In the genomic region with DNA sequence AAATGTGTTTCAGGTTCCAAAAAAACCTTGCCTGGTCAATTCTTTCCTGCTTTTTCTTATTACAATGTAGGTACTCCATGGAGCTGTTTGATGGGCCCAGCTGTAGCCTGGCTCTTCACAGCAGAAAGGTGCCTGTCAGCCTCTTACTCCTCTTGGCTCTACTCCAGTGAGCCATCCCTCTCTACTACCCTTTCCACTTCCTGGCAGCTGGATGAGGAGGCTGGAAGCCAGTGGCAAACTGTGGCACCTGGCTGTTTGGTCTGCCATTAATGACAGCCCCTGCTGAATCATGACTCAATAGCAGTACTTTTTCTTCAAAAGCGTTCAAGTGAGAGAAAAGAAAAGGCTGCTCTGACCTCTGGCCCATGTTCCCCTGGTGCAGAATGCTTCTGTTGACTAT, we compare ENCODE assay signal across 17 cellular contexts.
DNase-seq lines count a peak whose midpoint lies in the region; ATAC-seq and TF ChIP-seq lines count a peak whose summit lies in the region.
"Had no signal": no experiment of that assay in that cellular context is flagged by ENCODE, and none has a peak within 500 bp of the region (broad histone marks: within the 10 kb centered on the region; RNA-seq: fewer than 3 reads in every experiment).

No MANE protein-coding gene starts in this region.

- DNase-seq in NCI-H2029 (lab: John Stamatoyannopoulos, UW) (peak; percentile 94), NCI-H774 (lab: John Stamatoyannopoulos, UW) (peak; percentile 94), mesenchymal stem cell (no peak), RKO (ENCODE audit: low spot score) (no peak), occipital lobe (lab: John Stamatoyannopoulos, UW) (no peak)
- no peak for DNase-seq in activated CD4-positive, CD25-positive, alpha-beta regulatory T cell treated with anti-CD3 and anti-CD28 coated beads, Interleukin-2, amount 50 U/mL, for 72 hours
- DNase-seq: activated B cell treated with CpG ODN at 0.5 μM for 24 hours; activated effector memory CD4-positive, alpha-beta T cell treated with anti-CD3 and anti-CD28 coated beads, Interleukin-2, amount 50 U/mL, for 16 hours; amygdala; BE2C; DMS79; left lung; Right ventricle myocardium superior; T-helper 2 cell had no signal

- no peak overlapping the region for H2BK120ac ChIP-seq in mesenchymal stem cell (ENCODE audit: low read depth, low read length)

- H3K9me3 ChIP-seq in HEK293 (ENCODE audit: control insufficient read depth, insufficient read depth, low read depth, low read length): no peaks in the 10 kb centered on the region
- H3K9me3 ChIP-seq in mesenchymal stem cell (ENCODE audit: control insufficient read depth, low read length): no peaks in the 10 kb centered on the region
- H3K9me3 ChIP-seq: BE2C, left lung had no signal

- H3K23ac ChIP-seq in mesenchymal stem cell (ENCODE audit: low read length in 2 of 2): no peak overlapping the region

- H4K8ac ChIP-seq in mesenchymal stem cell (ENCODE audit: low read length): no peak overlapping the region

- no peak overlapping the region for H3K9ac ChIP-seq in mesenchymal stem cell (ENCODE audit: low read length)

- no peak overlapping the region for H3K14ac ChIP-seq in mesenchymal stem cell (ENCODE audit: low read length in 2 of 2)

- H2AFZ ChIP-seq in mesenchymal stem cell (ENCODE audit: low read depth, low read length): no peak overlapping the region

- H3K4me2 ChIP-seq in mesenchymal stem cell (ENCODE audit: low read length, poor library complexity, severe bottlenecking): no peak overlapping the region
- H3K4me2 ChIP-seq: smooth muscle cell had no signal

- no peaks in the 10 kb centered on the region for H3K36me3 ChIP-seq in HEK293 (ENCODE audit: control insufficient read depth in 2 of 2, insufficient read depth in 1 of 2, low read length in 2 of 2)
- no peaks in the 10 kb centered on the region for H3K36me3 ChIP-seq in mesenchymal stem cell (ENCODE audit: control insufficient read depth in 1 of 2, insufficient read depth in 2 of 2, low read depth in 1 of 2, low read length in 2 of 2)
- H3K36me3 ChIP-seq: BE2C, left lung had no signal

- CTCF ChIA-PET in HEK293 (lab: Yijun Ruan, JAX): no interaction called here

- ATAC-seq in GM18907 (IDR thresholded peaks at IDR 0.05; ENCODE audit: unreplicated experiment): no peak
- ATAC-seq: left lung had no signal

- no peaks in the 10 kb centered on the region for H3K27me3 ChIP-seq in mesenchymal stem cell (ENCODE audit: control insufficient read depth in 1 of 2, insufficient read depth in 1 of 2, low read length in 2 of 2)
- H3K27me3 ChIP-seq: BE2C, left lung had no signal

- no peak overlapping the region for H3K4ac ChIP-seq in mesenchymal stem cell (ENCODE audit: low read depth in 1 of 2, low read length in 2 of 2)

- no peaks in the 10 kb centered on the region for H3K79me1 ChIP-seq in mesenchymal stem cell (replicated peaks; ENCODE audit: low read length, poor library complexity, severe bottlenecking)

- H2BK5ac ChIP-seq in mesenchymal stem cell (ENCODE audit: low read depth, low read length, poor library complexity, severe bottlenecking): no peak overlapping the region

- no peak overlapping the region for H4K91ac ChIP-seq in mesenchymal stem cell (ENCODE audit: low read length)

- no peak overlapping the region for H2AK5ac ChIP-seq in mesenchymal stem cell (ENCODE audit: low read length, severe bottlenecking)

- H3K4me1 ChIP-seq in HEK293 (ENCODE audit: control insufficient read depth, insufficient read depth, low read length) (no peaks in the 10 kb centered on the region), mesenchymal stem cell (ENCODE audit: control insufficient read depth, insufficient read depth, low read depth, low read length) (peaks cover 8% of the 10 kb centered on the region)
- H3K4me1 ChIP-seq: BE2C, left lung had no signal

- H2BK15ac ChIP-seq in mesenchymal stem cell (ENCODE audit: low read depth, poor library complexity, severe bottlenecking): no peak overlapping the region

- no peak overlapping the region for H2BK12ac ChIP-seq in mesenchymal stem cell (ENCODE audit: low read length in 2 of 2)

- WGBS in mesenchymal stem cell: 88% methylated on average over 1 of the region's 1 CpG

- H3K18ac ChIP-seq in mesenchymal stem cell (ENCODE audit: low read depth in 1 of 2, low read length in 2 of 2): no peak overlapping the region

- POLR2A ChIA-PET in HEK293 (lab: Yijun Ruan, JAX): no interaction called here

- TF ChIP-seq CTCF in HEK293 (tag by site-specific recombination; IDR thresholded peaks at IDR 0.05): no peak

- H3K27ac ChIP-seq in HEK293 (ENCODE audit: extremely low read depth, low read depth, low read length): no peak overlapping the region
- H3K27ac ChIP-seq in mesenchymal stem cell (ENCODE audit: low read length, poor library complexity, severe bottlenecking): peak overlapping the region; percentile 5
- H3K27ac ChIP-seq: left lung had no signal

- H3K4me3 ChIP-seq in HEK293 (ENCODE audit: low read depth, low read length) (no peak overlapping the region), mesenchymal stem cell (ENCODE audit: insufficient read depth in 1 of 2, low read depth in 1 of 2, low read length in 2 of 2) (no peak overlapping the region)
- H3K4me3 ChIP-seq: left lung, smooth muscle cell had no signal

TF ChIP-seq in HEK293, 187 proteins besides CTCF, POLR2A, EP300 and RAD21:
- TF ChIP-seq ZNF350 (tag by site-specific recombination; IDR thresholded peaks at IDR 0.05) (no peak), ZIC2 (tag by site-specific recombination; IDR thresholded peaks at IDR 0.05) (peak; percentile 89)

Comparison
In these comparisons a context has a peak if more than half of its experiments do, and no peak if none do; other contexts are left out.
1. DNase-seq: peak in NCI-H2029 (single experiment) and NCI-H774 (single experiment); none in mesenchymal stem cell (single experiment), RKO (single experiment), activated CD4-positive, CD25-positive, alpha-beta regulatory T cell treated with anti-CD3 and anti-CD28 coated beads, Interleukin-2, amount 50 U/mL, for 72 hours (single experiment) and occipital lobe (single experiment).